Comparison of ENCODE assay signal across 8 cellular contexts in the genomic region with DNA sequence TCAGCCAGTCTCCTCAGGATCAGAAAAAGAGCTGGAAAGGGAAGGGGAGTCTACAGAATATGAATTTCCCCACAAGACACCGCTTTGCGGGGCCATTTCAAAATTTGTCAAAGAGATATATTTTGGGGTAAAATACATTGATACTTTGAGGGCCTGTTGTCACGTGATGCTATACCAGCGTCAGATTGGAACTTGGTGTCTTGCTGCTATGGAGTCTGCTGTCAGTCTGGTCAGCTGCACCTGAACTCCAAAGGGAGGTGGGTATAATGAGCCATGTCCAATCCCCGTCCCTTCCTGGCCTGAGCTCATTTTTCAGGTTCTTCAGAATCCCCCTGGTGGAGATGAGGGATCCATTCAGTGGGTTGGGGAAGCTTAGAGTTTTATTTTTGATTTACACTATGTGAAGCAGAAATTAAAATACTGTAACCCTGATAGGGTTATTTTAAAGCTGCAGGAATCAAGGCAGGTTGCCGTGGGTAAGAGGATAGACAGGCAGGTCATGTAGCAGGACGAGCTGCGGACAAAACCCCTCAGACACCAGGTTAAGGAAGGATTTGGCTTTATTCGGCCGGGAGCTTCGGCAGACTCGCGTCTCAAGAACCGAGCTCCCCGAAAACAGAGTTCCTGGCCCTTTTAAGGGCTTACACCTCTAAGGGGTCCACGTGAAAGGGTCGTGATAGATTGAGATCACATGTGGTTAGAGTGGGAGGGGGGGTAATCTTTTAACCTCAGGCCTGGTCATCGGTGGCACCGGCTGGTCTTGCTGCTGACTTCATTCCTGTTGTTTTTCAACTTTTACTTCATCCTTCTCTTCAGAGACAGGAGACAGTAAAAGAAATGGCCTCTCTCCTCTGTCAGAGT. TPM values are rescaled to one million over a fixed set of nuclear protein-coding genes. Genes with fewer than 3 reads are reported as not detected.
DNase-seq lines count a peak whose midpoint lies in the region; ATAC-seq, FAIRE-seq and TF ChIP-seq lines count a peak whose summit lies in the region.
"Had no signal": no experiment of that assay in that cellular context is flagged by ENCODE, and none has a peak within 500 bp of the region (broad histone marks: within the 10 kb centered on the region; RNA-seq: fewer than 3 reads in every experiment).

No MANE protein-coding gene starts in this region.

- peak; percentile 7 for DNase-seq in DMS114 treated with DMSO at 0.1 percent for 48 hours (lab: John Stamatoyannopoulos, UW; ENCODE audit: unreplicated experiment)
- DNase-seq in NCI-H69 (lab: John Stamatoyannopoulos, UW), result peak; percentile 17
- DNase-seq in coronary artery (ENCODE audit: low spot score), result peak; percentile 72
- no peak for DNase-seq in natural killer cell treated with Interleukin-12 subunit alpha and Interleukin-12 subunit beta and Interleukin-15 and Interleukin-18, amount 100 ng/mL, for 72 hours (ENCODE audit: low spot score)
- DNase-seq in GM12891 (ENCODE audit: insufficient read length, low spot score), result no peak
- DNase-seq: NCI-H2171 treated with DMSO at 0.1 percent for 48 hours had no signal

- peaks cover 0 to 7% of the 10 kb centered on the region in 2 donors for H3K27me3 Mint-ChIP-seq in natural killer cell treated with Interleukin-12 subunit alpha and Interleukin-12 subunit beta and Interleukin-15 and Interleukin-18, amount 100 ng/mL, for 72 hours

- ATAC-seq in natural killer cell treated with Interleukin-12 subunit alpha and Interleukin-12 subunit beta and Interleukin-15 and Interleukin-18, amount 100 ng/mL, for 72 hours, result no peak
- ATAC-seq in HG03460 (IDR thresholded peaks at IDR 0.05; ENCODE audit: unreplicated experiment) (no peak), HG02840 (IDR thresholded peaks at IDR 0.05; ENCODE audit: low FRiP score, unreplicated experiment) (no peak)

- no peak for FAIRE-seq in GM12891 (lab: Jason Lieb, UNC)

- H3K36me3 Mint-ChIP-seq in natural killer cell treated with Interleukin-12 subunit alpha and Interleukin-12 subunit beta and Interleukin-15 and Interleukin-18, amount 100 ng/mL, for 72 hours, result peaks cover 4% of the 10 kb centered on the region

- TF ChIP-seq POLR2A in GM12891 (IDR thresholded peaks at IDR 0.05; ENCODE audit: low read depth, low read length), result no peak

- peaks cover 8 to 18% of the 10 kb centered on the region in 2 donors for H3K4me1 Mint-ChIP-seq in natural killer cell treated with Interleukin-12 subunit alpha and Interleukin-12 subunit beta and Interleukin-15 and Interleukin-18, amount 100 ng/mL, for 72 hours (ENCODE audit: low read depth in 2 of 2)

- H3K9me3 Mint-ChIP-seq in natural killer cell treated with Interleukin-12 subunit alpha and Interleukin-12 subunit beta and Interleukin-15 and Interleukin-18, amount 100 ng/mL, for 72 hours, result no peaks in the 10 kb centered on the region

- no peak for TF ChIP-seq CTCF in coronary artery (IDR thresholded peaks at IDR 0.05)

- H3K4me3 Mint-ChIP-seq in natural killer cell treated with Interleukin-12 subunit alpha and Interleukin-12 subunit beta and Interleukin-15 and Interleukin-18, amount 100 ng/mL, for 72 hours, result peak overlapping the region; percentile 44

- H3K4me3 ChIP-seq in coronary artery, result no peak overlapping the region

- H3K27ac Mint-ChIP-seq in natural killer cell treated with Interleukin-12 subunit alpha and Interleukin-12 subunit beta and Interleukin-15 and Interleukin-18, amount 100 ng/mL, for 72 hours, result no peak overlapping the region

- peak overlapping the region in 1 of 2 donors; percentile 32 for H3K27ac ChIP-seq in coronary artery

TF ChIP-seq in GM12891, 5 proteins besides CTCF, POLR2A, EP300 and RAD21:
- TF ChIP-seq POU2F2 (IDR thresholded peaks at IDR 0.05; ENCODE audit: low read depth, low read length), result no peak
- no peak for TF ChIP-seq POLR2AphosphoS5 (IDR thresholded peaks at IDR 0.05; ENCODE audit: low read depth, low read length)
- TF ChIP-seq TAF1 (IDR thresholded peaks at IDR 0.05; ENCODE audit: low read depth, low read length), result no peak
- no peak for TF ChIP-seq SPI1 (IDR thresholded peaks at IDR 0.05; ENCODE audit: low read depth, low read length)
- TF ChIP-seq PAX5 (IDR thresholded peaks at IDR 0.05; ENCODE audit: insufficient read depth, low read length, severe bottlenecking), result no peak
TF ChIP-seq in GM12891: peak in this region for 0.

RNA-seq across cellular contexts. Expression of gene POFUT2, which starts 2.2 kb away (rescaled TPM):
- 10 to 100 TPM; 16.5 to 23.5 TPM for total RNA-seq in natural killer cell treated with Interleukin-12 subunit alpha and Interleukin-12 subunit beta and Interleukin-15 and Interleukin-18, amount 100 ng/mL, for 72 hours
- 8.8 TPM for polyA plus RNA-seq in GM12891 (2012; ENCODE audit: low read depth, missing spikeins)

Comparison
In these comparisons a context has a peak if more than half of its experiments do, and no peak if none do; other contexts are left out.
1. DNase-seq: peak in DMS114 treated with DMSO at 0.1 percent for 48 hours (single experiment), NCI-H69 (single experiment) and coronary artery (single experiment); none in natural killer cell treated with Interleukin-12 subunit alpha and Interleukin-12 subunit beta and Interleukin-15 and Interleukin-18, amount 100 ng/mL, for 72 hours (single experiment) and GM12891 (single experiment).